ENCODE assay signal across 17 cellular contexts in genomic region chr4:82710202-82710929, GRCh38.
DNase-seq lines count a peak whose midpoint lies in the region; ATAC-seq and TF ChIP-seq lines count a peak whose summit lies in the region.
"Had no signal": no experiment of that assay in that cellular context is flagged by ENCODE, and none has a peak within 500 bp of the region (broad histone marks: within the 10 kb centered on the region; RNA-seq: fewer than 3 reads in every experiment).

No MANE protein-coding gene starts in this region.

- no peak for TF ChIP-seq POLR2A in HCT116 (IDR thresholded peaks at IDR 0.05; ENCODE audit: borderline replicate concordance, extremely low read depth, insufficient read depth, insufficient read length)

- H3K4me3 ChIP-seq in HCT116 (replicated peaks in 1 of 2; ENCODE audit: low read depth in 1 of 2, low read length in 2 of 2) (no peak overlapping the region), Caco-2 (ENCODE audit: low read depth, low read length) (no peak overlapping the region)
- H3K4me3 ChIP-seq: left lung, ovary, skin epidermis, transverse colon had no signal

- DNase-seq in HCT116 (ENCODE audit: low read depth, low spot score) (no peak), SK-N-DZ (ENCODE audit: low spot score) (peak; percentile 68), hippocampal formation (lab: John Stamatoyannopoulos, UW) (peak; percentile 28 to 57), Caco-2 (no peak), DMS79 treated with DMSO at 0.1 percent for 48 hours (lab: John Stamatoyannopoulos, UW) (no peak)
- DNase-seq: activated CD4-positive, alpha-beta T cell treated with anti-CD3 and anti-CD28 coated beads, Interleukin-2, amount 50 U/mL, for 48 hours; activated naive CD8-positive, alpha-beta T cell treated with anti-CD3 and anti-CD28 coated beads, Interleukin-2, amount 10 ng/mL, durations not matched to agents 7 days and 5 days; AML-193; left lung; MV-4-11; NCI-H2107; T-cell; transverse colon had no signal

- no peak overlapping the region for H2AFZ ChIP-seq in HCT116 (ENCODE audit: low read depth, low read length, poor library complexity, severe bottlenecking)

- H3K4me1 Mint-ChIP-seq in stimulated activated memory B cell treated with anti-CD40 and anti-IgM and Interleukin-4, amounts not matched to agents 10 μg/mL and 1 μg/mL and 100 μg/mL, for 72 hours = no peaks in the 10 kb centered on the region
- H3K4me1 Mint-ChIP-seq in Caco-2 (ENCODE audit: low read depth, unreplicated experiment) = no peaks in the 10 kb centered on the region
- H3K4me1 Mint-ChIP-seq: activated naive CD8-positive, alpha-beta T cell treated with anti-CD3 and anti-CD28 coated beads, Interleukin-2, amount 10 ng/mL, durations not matched to agents 7 days and 5 days; T-cell had no signal

- no peak overlapping the region for H3K27ac ChIP-seq in HCT116 (ENCODE audit: low read depth, low read length)
- H3K27ac ChIP-seq: left lung, skin epidermis, transverse colon had no signal

- no peaks in the 10 kb centered on the region for H3K36me3 ChIP-seq in HCT116 (ENCODE audit: control insufficient read depth in 1 of 2, insufficient read depth in 2 of 2, low read length in 2 of 2)
- H3K36me3 ChIP-seq in Caco-2 (ENCODE audit: control insufficient read depth, insufficient read depth, low read length) = no peaks in the 10 kb centered on the region
- H3K36me3 ChIP-seq: left lung, ovary, transverse colon had no signal

- H3K27me3 Mint-ChIP-seq in stimulated activated memory B cell treated with anti-CD40 and anti-IgM and Interleukin-4, amounts not matched to agents 10 μg/mL and 1 μg/mL and 100 μg/mL, for 72 hours = peaks cover 21% of the 10 kb centered on the region
- H3K27me3 Mint-ChIP-seq in Caco-2 (ENCODE audit: insufficient read depth, unreplicated experiment) = no peaks in the 10 kb centered on the region

- BruUV-seq in HCT116 (replicated peaks; lab: Mats Ljungman, UMichigan) (no TSS peak), Caco-2 (replicated peaks; lab: Mats Ljungman, UMichigan) (no TSS peak)

- H3K4me1 ChIP-seq in HCT116 (ENCODE audit: control insufficient read depth in 1 of 2, insufficient read depth in 2 of 2, low read length in 2 of 2) (no peaks in the 10 kb centered on the region), Caco-2 (no peaks in the 10 kb centered on the region)
- H3K4me1 ChIP-seq: left lung had no signal

- no peak overlapping the region for H3K27ac Mint-ChIP-seq in stimulated activated memory B cell treated with anti-CD40 and anti-IgM and Interleukin-4, amounts not matched to agents 10 μg/mL and 1 μg/mL and 100 μg/mL, for 72 hours
- no peak overlapping the region for H3K27ac Mint-ChIP-seq in Caco-2 (ENCODE audit: unreplicated experiment)
- H3K27ac Mint-ChIP-seq: activated naive CD8-positive, alpha-beta T cell treated with anti-CD3 and anti-CD28 coated beads, Interleukin-2, amount 10 ng/mL, durations not matched to agents 7 days and 5 days; T-cell had no signal

- H3K9me3 ChIP-seq in HCT116 (ENCODE audit: control insufficient read depth in 1 of 2, insufficient read depth in 1 of 2, low read depth in 1 of 2, low read length in 2 of 2) (no peaks in the 10 kb centered on the region), Caco-2 (no peaks in the 10 kb centered on the region)
- H3K9me3 ChIP-seq: left lung, ovary, transverse colon had no signal

- intact Hi-C loops in HCT116 (cut with micrococcal nuclease) (no loop called here), Caco-2 (cut with micrococcal nuclease; ENCODE audit: unreplicated experiment) (loop anchor here (5.0 kb wide), 1 partner anchor 248 kb away; no protein-coding TSS in a partner anchor)

- no peak for TF ChIP-seq CTCF in HCT116 (IDR thresholded peaks at IDR 0.05 in 2 of 3, conservative IDR thresholded peaks at IDR 0.05 in 1 of 3; ENCODE audit: borderline replicate concordance in 1 of 3, insufficient read depth in 1 of 3, low read depth in 2 of 3, low read length in 2 of 3)
- TF ChIP-seq CTCF in Caco-2 (IDR thresholded peaks at IDR 0.05; ENCODE audit: insufficient read depth in 1 of 2, low read depth in 1 of 2, low read length in 1 of 2, severe bottlenecking in 1 of 2, unreplicated experiment in 1 of 2) = no peak

- H3K4me2 ChIP-seq in HCT116 (ENCODE audit: low read length) = no peak overlapping the region

- ATAC-seq in HCT116 = no peak
- ATAC-seq in stimulated activated memory B cell treated with anti-CD40 and anti-IgM and Interleukin-4, amounts not matched to agents 10 μg/mL and 1 μg/mL and 100 μg/mL, for 72 hours = peak; percentile 44
- no peak for ATAC-seq in HG03565 (IDR thresholded peaks at IDR 0.05; ENCODE audit: unreplicated experiment)
- ATAC-seq: left lung, T-cell had no signal

- H3K4me3 Mint-ChIP-seq in stimulated activated memory B cell treated with anti-CD40 and anti-IgM and Interleukin-4, amounts not matched to agents 10 μg/mL and 1 μg/mL and 100 μg/mL, for 72 hours = no peak overlapping the region
- H3K4me3 Mint-ChIP-seq in Caco-2 (ENCODE audit: unreplicated experiment) = no peak overlapping the region
- H3K4me3 Mint-ChIP-seq: activated naive CD8-positive, alpha-beta T cell treated with anti-CD3 and anti-CD28 coated beads, Interleukin-2, amount 10 ng/mL, durations not matched to agents 7 days and 5 days; T-cell had no signal

- no peaks in the 10 kb centered on the region for H3K36me3 Mint-ChIP-seq in stimulated activated memory B cell treated with anti-CD40 and anti-IgM and Interleukin-4, amounts not matched to agents 10 μg/mL and 1 μg/mL and 100 μg/mL, for 72 hours
- no peaks in the 10 kb centered on the region for H3K36me3 Mint-ChIP-seq in Caco-2 (ENCODE audit: insufficient read depth, unreplicated experiment)
- H3K36me3 Mint-ChIP-seq: activated naive CD8-positive, alpha-beta T cell treated with anti-CD3 and anti-CD28 coated beads, Interleukin-2, amount 10 ng/mL, durations not matched to agents 7 days and 5 days; T-cell had no signal

- H3K9me3 Mint-ChIP-seq in stimulated activated memory B cell treated with anti-CD40 and anti-IgM and Interleukin-4, amounts not matched to agents 10 μg/mL and 1 μg/mL and 100 μg/mL, for 72 hours = no peaks in the 10 kb centered on the region
- H3K9me3 Mint-ChIP-seq in Caco-2 (ENCODE audit: unreplicated experiment) = no peaks in the 10 kb centered on the region
- H3K9me3 Mint-ChIP-seq: activated naive CD8-positive, alpha-beta T cell treated with anti-CD3 and anti-CD28 coated beads, Interleukin-2, amount 10 ng/mL, durations not matched to agents 7 days and 5 days; T-cell had no signal

- POLR2A ChIA-PET in HCT116 (lab: Charles Lee) = no interaction called here
- POLR2A ChIA-PET in Caco-2 (lab: Charles Lee) = no interaction called here

- H3K79me2 ChIP-seq in HCT116 (ENCODE audit: insufficient read depth, low read length) = no peaks in the 10 kb centered on the region

- CTCF ChIA-PET in HCT116 (lab: Charles Lee) (interaction anchor here (0.6 kb wide), 1 partner anchor 248 kb away, joined by 5 read pairs; no protein-coding TSS in a partner anchor), Caco-2 (lab: Charles Lee) (interaction anchor here (1.0 kb wide), 1 partner anchor 248 kb away, joined by 4 read pairs; no protein-coding TSS in a partner anchor)

- TF ChIP-seq RAD21 in HCT116 (IDR thresholded peaks at IDR 0.05; ENCODE audit: low read depth) = no peak

- no peaks in the 10 kb centered on the region for H3K9me2 ChIP-seq in HCT116 (ENCODE audit: insufficient read depth)

- RAD21 ChIA-PET in HCT116 (lab: Charles Lee; ENCODE audit: low non-redundant PET in 1 of 2, low total read pairs in 2 of 2, uncharacterized antibody in 2 of 2, unreplicated experiment in 2 of 2) = no interaction called here

- H3K9ac ChIP-seq in HCT116 (ENCODE audit: low read length) = no peak overlapping the region

- H3K27me3 ChIP-seq in HCT116 (ENCODE audit: insufficient read depth, low read length) (no peaks in the 10 kb centered on the region), Caco-2 (replicated peaks; ENCODE audit: control insufficient read depth, insufficient read depth, low read length) (no peaks in the 10 kb centered on the region)
- H3K27me3 ChIP-seq: left lung, ovary, transverse colon had no signal

- no peaks in the 10 kb centered on the region for H4K20me1 ChIP-seq in HCT116 (ENCODE audit: insufficient read depth)

TF ChIP-seq in HCT116, 20 proteins besides CTCF, POLR2A, EP300 and RAD21:
- no peak for TF ChIP-seq FOSL1 (IDR thresholded peaks at IDR 0.05; ENCODE audit: low read depth)
- TF ChIP-seq EZH2 (IDR thresholded peaks at IDR 0.05) = no peak
- no peak for TF ChIP-seq ZBTB33 (IDR thresholded peaks at IDR 0.05; ENCODE audit: extremely low read depth, insufficient replicate concordance, low read length)
- TF ChIP-seq TCF7L2 (IDR thresholded peaks at IDR 0.05; ENCODE audit: borderline replicate concordance, extremely low read depth, insufficient read depth, insufficient read length) = peak; percentile 12
- TF ChIP-seq EGR1 (IDR thresholded peaks at IDR 0.05; ENCODE audit: low read depth) = no peak
- TF ChIP-seq ELF1 (IDR thresholded peaks at IDR 0.05; ENCODE audit: borderline replicate concordance, low read depth) = no peak

Comparison
In these comparisons a context has a peak if more than half of its experiments do, and no peak if none do; other contexts are left out.
1. DNase-seq: peak in SK-N-DZ (single experiment) and hippocampal formation (2 of 2); none in HCT116 (single experiment), Caco-2 (0 of 2) and DMS79 treated with DMSO at 0.1 percent for 48 hours (single experiment).